In genomic region chr2:199848323-199848722, GRCh38 we compare ENCODE assay signal across 14 cellular contexts. TPM values are rescaled to one million over a fixed set of nuclear protein-coding genes. Genes with fewer than 3 reads are reported as not detected.
DNase-seq lines count a peak whose midpoint lies in the region; ATAC-seq and TF ChIP-seq lines count a peak whose summit lies in the region.
"Had no signal": no experiment of that assay in that cellular context is flagged by ENCODE, and none has a peak within 500 bp of the region (broad histone marks: within the 10 kb centered on the region; RNA-seq: fewer than 3 reads in every experiment).

No MANE protein-coding gene starts in this region.

- no peak overlapping the region for H3K27ac Mint-ChIP-seq in type B pancreatic cell
- H3K27ac Mint-ChIP-seq: T-helper 1 cell treated with Interleukin-12 subunit alpha and Interleukin-12 subunit beta and Interleukin-4 antibody, amounts not matched to agents 30 μg/mL and 1 μg/mL, for 36 hours had no signal

- no peaks in the 10 kb centered on the region for H3K9me3 Mint-ChIP-seq in type B pancreatic cell
- H3K9me3 Mint-ChIP-seq: T-helper 1 cell treated with Interleukin-12 subunit alpha and Interleukin-12 subunit beta and Interleukin-4 antibody, amounts not matched to agents 30 μg/mL and 1 μg/mL, for 36 hours had no signal

- peak overlapping the region; percentile 20 for H3K4me3 Mint-ChIP-seq in type B pancreatic cell
- H3K4me3 Mint-ChIP-seq: T-helper 1 cell treated with Interleukin-12 subunit alpha and Interleukin-12 subunit beta and Interleukin-4 antibody, amounts not matched to agents 30 μg/mL and 1 μg/mL, for 36 hours had no signal

- peak; percentile 52 for DNase-seq in NCI-H510A treated with DMSO at 0.1 percent for 48 hours (lab: John Stamatoyannopoulos, UW)
- DNase-seq in NCI-H510A (lab: John Stamatoyannopoulos, UW) = no peak
- DNase-seq in HEK293T (ENCODE audit: extremely low spot score) = no peak
- peak; percentile 93 for DNase-seq in NCI-H748 (lab: John Stamatoyannopoulos, UW; ENCODE audit: unreplicated experiment)
- no peak for DNase-seq in type B pancreatic cell (ENCODE audit: extremely low spot score, unreplicated experiment)
- DNase-seq in activated naive CD4-positive, alpha-beta T cell treated with Interleukin-2 at 50 U/mL for 16 hours = no peak
- DNase-seq: ACHN, AML-193, GF-D8, GOT3, NCI-H187, SIG-M5 had no signal

- TF ChIP-seq CTCF in type B pancreatic cell (conservative IDR thresholded peaks at IDR 0.05) = no peak

- POLR2A ChIA-PET in HEK293T (lab: Yijun Ruan, JAX) = no interaction called here

- CTCF ChIA-PET in HEK293T (lab: Yijun Ruan, JAX) = no interaction called here

- H3K4me1 Mint-ChIP-seq in type B pancreatic cell (ENCODE audit: unreplicated experiment) = peaks cover 4% of the 10 kb centered on the region

- H3K27me3 Mint-ChIP-seq in type B pancreatic cell = peaks cover 64% of the 10 kb centered on the region

- no peak for ATAC-seq in GM18873 (IDR thresholded peaks at IDR 0.05; ENCODE audit: low FRiP score, unreplicated experiment)

- H3K36me3 Mint-ChIP-seq in type B pancreatic cell = no peaks in the 10 kb centered on the region

TF ChIP-seq in HEK293T, 16 proteins besides CTCF, POLR2A, EP300 and RAD21:
- TF ChIP-seq, protein P1, sequence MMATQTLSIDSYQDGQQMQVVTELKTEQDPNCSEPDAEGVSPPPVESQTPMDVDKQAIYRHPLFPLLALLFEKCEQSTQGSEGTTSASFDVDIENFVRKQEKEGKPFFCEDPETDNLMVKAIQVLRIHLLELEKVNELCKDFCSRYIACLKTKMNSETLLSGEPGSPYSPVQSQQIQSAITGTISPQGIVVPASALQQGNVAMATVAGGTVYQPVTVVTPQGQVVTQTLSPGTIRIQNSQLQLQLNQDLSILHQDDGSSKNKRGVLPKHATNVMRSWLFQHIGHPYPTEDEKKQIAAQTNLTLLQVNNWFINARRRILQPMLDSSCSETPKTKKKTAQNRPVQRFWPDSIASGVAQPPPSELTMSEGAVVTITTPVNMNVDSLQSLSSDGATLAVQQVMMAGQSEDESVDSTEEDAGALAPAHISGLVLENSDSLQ (IDR thresholded peaks at IDR 0.05) = peak; percentile 55
- TF ChIP-seq LEF1 (IDR thresholded peaks at IDR 0.05; ENCODE audit: borderline replicate concordance) (no peak), ARNT (IDR thresholded peaks at IDR 0.05) (0 out of 2 replicates have a peak, but pooled peaks have one; percentile 42), SUZ12 (IDR thresholded peaks at IDR 0.05) (no peak)

RNA-seq across cellular contexts. Expression of gene FTCDNL1, which starts 2.7 kb away (rescaled TPM):
- 0.95 and 1.3 TPM in 2 replicates for total RNA-seq in type B pancreatic cell (ENCODE audit: low replicate concordance)

Comparison
In these comparisons a context has a peak if more than half of its experiments do, and no peak if none do; other contexts are left out.
1. DNase-seq: peak in NCI-H510A treated with DMSO at 0.1 percent for 48 hours (single experiment) and NCI-H748 (single experiment); none in NCI-H510A (single experiment), HEK293T (single experiment), type B pancreatic cell (single experiment) and activated naive CD4-positive, alpha-beta T cell treated with Interleukin-2 at 50 U/mL for 16 hours (single experiment).